ENCODE assay signal across 8 cellular contexts in the genomic region with DNA sequence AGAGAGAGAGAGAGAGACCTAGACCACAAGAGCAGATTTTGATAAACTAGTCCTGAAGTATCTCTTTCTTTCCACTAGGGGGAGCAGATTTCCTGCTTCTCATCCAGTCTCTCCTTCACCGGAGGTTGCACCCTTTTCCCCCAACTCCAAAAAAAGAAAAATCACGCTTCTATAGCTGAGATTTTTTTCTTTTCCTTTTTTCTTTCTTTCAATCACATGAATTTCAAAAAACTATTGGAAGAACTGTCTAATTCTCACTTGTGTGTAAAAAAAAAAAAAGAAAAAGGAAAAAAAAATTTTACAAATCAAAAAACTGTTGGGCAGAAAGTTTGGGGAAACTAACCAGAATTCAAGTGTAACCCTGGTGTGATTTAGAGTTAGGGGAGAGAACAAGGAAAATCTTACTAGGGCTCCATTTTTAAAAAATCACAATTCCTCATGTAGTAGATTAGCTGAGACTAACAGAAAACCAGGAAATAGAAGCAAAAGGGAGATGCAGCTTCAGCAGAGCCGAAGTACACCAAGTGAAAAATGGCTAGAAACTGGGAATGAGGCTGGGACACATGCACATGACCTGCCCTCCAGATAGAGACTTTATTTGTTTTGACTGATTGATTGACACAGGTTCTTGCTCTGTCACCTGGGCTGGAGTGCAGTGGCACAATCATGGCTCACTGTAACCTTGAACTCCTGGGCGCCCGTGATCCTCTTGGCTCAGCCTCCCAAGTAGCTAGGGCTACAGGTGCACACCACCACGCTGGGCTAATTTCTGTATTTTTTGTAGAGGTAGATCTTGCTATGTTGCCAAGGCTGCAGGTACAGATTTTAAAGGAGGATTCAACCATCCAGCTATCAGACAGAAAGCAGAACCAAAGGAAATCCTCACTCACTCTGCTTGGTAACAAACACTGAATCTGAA. TPM values are rescaled to one million over a fixed set of nuclear protein-coding genes. Genes with fewer than 3 reads are reported as not detected.
DNase-seq lines count a peak whose midpoint lies in the region; ATAC-seq and TF ChIP-seq lines count a peak whose summit lies in the region.

No MANE protein-coding gene starts in this region.

- H3K27me3 ChIP-seq in esophagus muscularis mucosa (no peaks in the 10 kb centered on the region), MG63 (no peaks in the 10 kb centered on the region)

- H3K4me1 ChIP-seq in esophagus muscularis mucosa = peaks cover 0 to 7% (median 3%) of the 10 kb centered on the region in 4 donors

- H3K27ac Mint-ChIP-seq in activated T-cell treated with anti-CD3 and anti-CD28 coated beads, Interleukin-2, amount 50 U/mL, for 72 hours = peak overlapping the region; percentile 70
- no peak overlapping the region for H3K27ac Mint-ChIP-seq in activated T-cell treated with anti-CD3 and anti-CD28 coated beads, Interleukin-2, amount 50 U/mL, for 24 hours
- no peak overlapping the region for H3K27ac Mint-ChIP-seq in natural killer cell

- peak in 1 of 2 donors; percentile 16 for DNase-seq in activated T-cell treated with anti-CD3 and anti-CD28 coated beads, Interleukin-2, amount 50 U/mL, for 72 hours
- DNase-seq in activated T-cell treated with anti-CD3 and anti-CD28 coated beads, Interleukin-2, amount 50 U/mL, for 24 hours = no peak
- DNase-seq in MV-4-11 (lab: John Stamatoyannopoulos, UW) = peak; percentile 72
- DNase-seq in SK-MEL-5 (ENCODE audit: low read depth, low spot score) = peak; percentile 72
- DNase-seq in esophagus muscularis mucosa (ENCODE audit: extremely low spot score) = no peak
- DNase-seq in natural killer cell = no peak
- no peak for DNase-seq in MG63

- no peaks in the 10 kb centered on the region for H3K27me3 Mint-ChIP-seq in activated T-cell treated with anti-CD3 and anti-CD28 coated beads, Interleukin-2, amount 50 U/mL, for 72 hours (ENCODE audit: low read depth)
- H3K27me3 Mint-ChIP-seq in activated T-cell treated with anti-CD3 and anti-CD28 coated beads, Interleukin-2, amount 50 U/mL, for 24 hours = no peaks in the 10 kb centered on the region
- H3K27me3 Mint-ChIP-seq in natural killer cell (ENCODE audit: low read depth in 2 of 2) = no peaks in the 10 kb centered on the region

- TF ChIP-seq POLR2A in esophagus muscularis mucosa (IDR thresholded peaks at IDR 0.05; ENCODE audit: low read depth) = no peak

- H3K36me3 Mint-ChIP-seq in activated T-cell treated with anti-CD3 and anti-CD28 coated beads, Interleukin-2, amount 50 U/mL, for 72 hours (ENCODE audit: insufficient read depth in 2 of 2) = no peaks in the 10 kb centered on the region
- H3K36me3 Mint-ChIP-seq in activated T-cell treated with anti-CD3 and anti-CD28 coated beads, Interleukin-2, amount 50 U/mL, for 24 hours (ENCODE audit: low read depth) = peaks cover 10% of the 10 kb centered on the region
- H3K36me3 Mint-ChIP-seq in natural killer cell = no peaks in the 10 kb centered on the region

- H3K4me3 Mint-ChIP-seq in activated T-cell treated with anti-CD3 and anti-CD28 coated beads, Interleukin-2, amount 50 U/mL, for 72 hours = no peak overlapping the region
- H3K4me3 Mint-ChIP-seq in activated T-cell treated with anti-CD3 and anti-CD28 coated beads, Interleukin-2, amount 50 U/mL, for 24 hours = no peak overlapping the region
- H3K4me3 Mint-ChIP-seq in natural killer cell = peak overlapping the region; percentile 17

- no peaks in the 10 kb centered on the region for H3K9me3 Mint-ChIP-seq in activated T-cell treated with anti-CD3 and anti-CD28 coated beads, Interleukin-2, amount 50 U/mL, for 72 hours
- H3K9me3 Mint-ChIP-seq in activated T-cell treated with anti-CD3 and anti-CD28 coated beads, Interleukin-2, amount 50 U/mL, for 24 hours = no peaks in the 10 kb centered on the region
- H3K9me3 Mint-ChIP-seq in natural killer cell = no peaks in the 10 kb centered on the region

- in situ Hi-C loops in SK-MEL-5 (cut with HindIII; ENCODE audit: low pct_unique_long_range_greater_than_20kb, low sequenced_read_pairs) = no loop called here

- peaks cover 0 to 6% (median 0%) of the 10 kb centered on the region in 4 donors for H3K36me3 ChIP-seq in esophagus muscularis mucosa
- no peaks in the 10 kb centered on the region for H3K36me3 ChIP-seq in MG63

- H3K4me3 ChIP-seq in esophagus muscularis mucosa (no peak overlapping the region), MG63 (no peak overlapping the region)

- peak; percentile 63 to 74 (median 71) for TF ChIP-seq CTCF in esophagus muscularis mucosa (IDR thresholded peaks at IDR 0.05)
- TF ChIP-seq CTCF in natural killer cell (IDR thresholded peaks at IDR 0.05) = peak; percentile 79

- H3K9me3 ChIP-seq in esophagus muscularis mucosa = no peaks in the 10 kb centered on the region
- no peaks in the 10 kb centered on the region for H3K9me3 ChIP-seq in MG63

- ATAC-seq in activated T-cell treated with anti-CD3 and anti-CD28 coated beads, Interleukin-2, amount 50 U/mL, for 72 hours (replicated peaks in 1 of 2) = peak; percentile 48 to 55
- ATAC-seq in natural killer cell = peak; percentile 69 to 78 (median 77)
- ATAC-seq in HG02759 (IDR thresholded peaks at IDR 0.05; ENCODE audit: unreplicated experiment) = no peak

- intact Hi-C loops in esophagus muscularis mucosa (cut with DNase I) (loop anchor here (2.0 to 10.0 kb wide), 2 partner anchors 61 to 171 kb away; partner anchors contain the start of gene BCO2), natural killer cell (cut with micrococcal nuclease) (loop anchor here (1.0 kb wide), 2 partner anchors 62 to 167 kb away; partner anchors contain the start of gene BCO2)

- no peaks in the 10 kb centered on the region for H3K4me1 Mint-ChIP-seq in activated T-cell treated with anti-CD3 and anti-CD28 coated beads, Interleukin-2, amount 50 U/mL, for 72 hours (ENCODE audit: low read depth)
- H3K4me1 Mint-ChIP-seq in activated T-cell treated with anti-CD3 and anti-CD28 coated beads, Interleukin-2, amount 50 U/mL, for 24 hours (ENCODE audit: low read depth) = peaks cover 18% of the 10 kb centered on the region
- H3K4me1 Mint-ChIP-seq in natural killer cell = peaks cover 4 to 5% of the 10 kb centered on the region in 2 donors

- no peak overlapping the region for H3K27ac ChIP-seq in esophagus muscularis mucosa (replicated peaks in 1 of 4)

- 60% methylated on average over 6 of the region's 6 CpGs for WGBS in esophagus muscularis mucosa

- no peak for TF ChIP-seq EP300 in esophagus muscularis mucosa (IDR thresholded peaks at IDR 0.05)

RNA-seq across cellular contexts. Expression of gene SDHD, which starts 27.1 kb away (rescaled TPM):
- total RNA-seq in activated T-cell treated with anti-CD3 and anti-CD28 coated beads, Interleukin-2, amount 50 U/mL, for 72 hours = 100 to 1,000 TPM in 1 of 2 donors, 10 to 100 TPM in 1; 96.9 to 135 TPM
- total RNA-seq in SK-MEL-5 (2014; rRNA removed; shearing (Covaris generic)) = 169 and 200 TPM in 2 replicates
- 82.2 and 88.9 TPM in 2 replicates for polyA plus RNA-seq in SK-MEL-5 (2015; cell fraction: cytosol; rRNA removed)
- polyA plus RNA-seq in SK-MEL-5 (2015; cell fraction: nucleus; rRNA removed) = 36.4 and 43.0 TPM in 2 replicates
- total RNA-seq in esophagus muscularis mucosa (100 to 1,000 TPM; 112 to 148 (median 128) TPM), natural killer cell (10 to 100 TPM; 46.8 to 55.0 (median 52.3) TPM)
- 188 and 203 TPM in 2 replicates for total RNA-seq in MG63 (2014; rRNA removed; shearing (Covaris generic); ENCODE audit: low replicate concordance)

RNA-seq across cellular contexts. Expression of gene TIMM8B, which starts 27.2 kb away (rescaled TPM):
- 10 to 100 TPM; 24.2 to 34.1 TPM for total RNA-seq in activated T-cell treated with anti-CD3 and anti-CD28 coated beads, Interleukin-2, amount 50 U/mL, for 72 hours
- 73.0 and 82.7 TPM in 2 replicates for total RNA-seq in SK-MEL-5 (2014; rRNA removed; shearing (Covaris generic))
- polyA plus RNA-seq in SK-MEL-5 (2015; cell fraction: cytosol; rRNA removed) = 41.4 and 51.7 TPM in 2 replicates
- polyA plus RNA-seq in SK-MEL-5 (2015; cell fraction: nucleus; rRNA removed) = 12.7 and 14.1 TPM in 2 replicates
- total RNA-seq in esophagus muscularis mucosa (10 to 100 TPM; 27.8 to 57.7 (median 30.9) TPM), natural killer cell (10 to 100 TPM; 14.6 to 17.8 (median 17.0) TPM)
- 38.3 and 47.0 TPM in 2 replicates for total RNA-seq in MG63 (2014; rRNA removed; shearing (Covaris generic); ENCODE audit: low replicate concordance)

RNA-seq across cellular contexts. Expression of gene NKAPD1, which starts 39.7 kb away (rescaled TPM):
- total RNA-seq in activated T-cell treated with anti-CD3 and anti-CD28 coated beads, Interleukin-2, amount 50 U/mL, for 72 hours = 10 to 100 TPM; 23.7 to 28.7 TPM
- total RNA-seq in SK-MEL-5 (2014; rRNA removed; shearing (Covaris generic)) = 21.6 and 24.1 TPM in 2 replicates
- 11.4 and 14.6 TPM in 2 replicates for polyA plus RNA-seq in SK-MEL-5 (2015; cell fraction: cytosol; rRNA removed)
- 11.2 and 17.4 TPM in 2 replicates for polyA plus RNA-seq in SK-MEL-5 (2015; cell fraction: nucleus; rRNA removed)
- total RNA-seq in esophagus muscularis mucosa (10 to 100 TPM; 13.7 to 20.4 (median 16.1) TPM), natural killer cell (10 to 100 TPM; 12.6 to 14.9 (median 13.3) TPM)
- 27.8 and 56.9 TPM in 2 replicates for total RNA-seq in MG63 (2014; rRNA removed; shearing (Covaris generic); ENCODE audit: low replicate concordance)

RNA-seq across cellular contexts. Expression of gene PIH1D2, which starts 40.0 kb away (rescaled TPM):
- total RNA-seq in activated T-cell treated with anti-CD3 and anti-CD28 coated beads, Interleukin-2, amount 50 U/mL, for 72 hours = under 1 TPM; 0.36 to 0.39 TPM
- total RNA-seq in SK-MEL-5 (2014; rRNA removed; shearing (Covaris generic)) = 1.1 TPM in 2 replicates
- polyA plus RNA-seq in SK-MEL-5 (2015; cell fraction: cytosol; rRNA removed) = 0.69 and 0.87 TPM in 2 replicates
- 1.3 TPM in 2 replicates for polyA plus RNA-seq in SK-MEL-5 (2015; cell fraction: nucleus; rRNA removed)
- total RNA-seq in esophagus muscularis mucosa (1 to 10 TPM in 2 of 4 donors, under 1 TPM in 2; 0.83 to 1.5 (median 1.1) TPM), natural killer cell (not detected)
- total RNA-seq in MG63 (2014; rRNA removed; shearing (Covaris generic); ENCODE audit: low replicate concordance) = 4.9 and 14.6 TPM in 2 replicates

RNA-seq across cellular contexts. Expression of gene IL18, which starts 50.1 kb away (rescaled TPM):
- under 1 TPM in 1 of 2 donors, not detected in 1; 0.35 TPM for total RNA-seq in activated T-cell treated with anti-CD3 and anti-CD28 coated beads, Interleukin-2, amount 50 U/mL, for 72 hours
- 0.71 and 1.3 TPM in 2 replicates for total RNA-seq in SK-MEL-5 (2014; rRNA removed; shearing (Covaris generic))
- 0.13 and 1.1 TPM in 2 replicates for polyA plus RNA-seq in SK-MEL-5 (2015; cell fraction: cytosol; rRNA removed)
- 2.1 and 2.2 TPM in 2 replicates for polyA plus RNA-seq in SK-MEL-5 (2015; cell fraction: nucleus; rRNA removed)
- 1 to 10 TPM; 5.8 to 7.9 (median 6.8) TPM for total RNA-seq in esophagus muscularis mucosa
- total RNA-seq in natural killer cell = 10 to 100 TPM in 2 of 3 donors, 1 to 10 TPM in 1; 9.3 to 13.8 (median 10.7) TPM
- 73.8 and 92.8 TPM in 2 replicates for total RNA-seq in MG63 (2014; rRNA removed; shearing (Covaris generic); ENCODE audit: low replicate concordance)

Comparison
In these comparisons a context has a peak if more than half of its experiments do, and no peak if none do; other contexts are left out.
1. DNase-seq: peak in MV-4-11 (single experiment) and SK-MEL-5 (single experiment); none in activated T-cell treated with anti-CD3 and anti-CD28 coated beads, Interleukin-2, amount 50 U/mL, for 24 hours (single experiment), esophagus muscularis mucosa (single experiment), natural killer cell (single experiment) and MG63 (single experiment).